Comparison of ENCODE assay signal across 27 cellular contexts in the genomic region with DNA sequence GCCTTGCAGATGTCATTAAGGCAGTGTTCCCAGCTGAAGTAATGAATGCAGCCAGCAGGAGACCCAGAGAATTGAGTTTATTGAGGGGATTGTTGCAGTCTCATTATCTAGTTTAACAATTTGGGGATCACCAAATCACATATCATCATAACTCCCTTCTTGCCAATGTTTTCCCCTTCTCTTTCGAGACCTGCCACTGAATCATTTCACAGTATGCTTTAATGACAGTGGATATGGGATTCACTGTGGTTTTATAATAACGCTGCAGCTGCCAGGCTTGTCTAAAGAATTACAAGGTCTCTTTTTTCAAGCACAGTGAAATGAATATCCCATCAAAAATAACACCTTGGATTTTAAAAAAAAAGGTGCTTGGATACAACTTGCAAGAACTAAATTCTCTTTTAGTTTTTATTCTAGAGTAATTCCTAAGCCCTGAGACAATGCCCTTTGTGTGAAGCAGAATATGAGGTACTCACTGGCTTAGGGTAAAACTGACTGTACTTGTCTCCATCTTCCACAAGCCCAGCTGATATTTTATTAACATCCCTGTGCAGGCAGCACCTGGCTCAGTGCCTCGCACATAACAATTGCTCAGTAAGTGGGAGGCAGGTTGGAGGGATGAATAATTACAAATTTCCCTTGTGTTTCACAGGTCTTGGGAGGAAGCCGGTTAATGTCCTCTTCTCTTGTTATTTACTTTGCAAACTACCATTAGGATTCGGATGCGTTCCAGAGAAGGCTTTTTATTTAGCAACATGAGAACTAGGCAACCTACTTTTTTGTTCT.
DNase-seq lines count a peak whose midpoint lies in the region; TF ChIP-seq lines count a peak whose summit lies in the region.
"Had no signal": no experiment of that assay in that cellular context is flagged by ENCODE, and none has a peak within 500 bp of the region (broad histone marks: within the 10 kb centered on the region; RNA-seq: fewer than 3 reads in every experiment).

No MANE protein-coding gene starts in this region.

- no peaks in the 10 kb centered on the region for H3K27me3 ChIP-seq in dorsolateral prefrontal cortex
- H3K27me3 ChIP-seq in neural progenitor cell: no peaks in the 10 kb centered on the region
- H3K27me3 ChIP-seq: upper lobe of right lung had no signal

- DNase-seq in NCI-H1092 treated with DMSO at 0.1 percent for 48 hours (lab: John Stamatoyannopoulos, UW) (peak; percentile 25), NCI-H1092 (lab: John Stamatoyannopoulos, UW) (no peak), NCI-H2227 (lab: John Stamatoyannopoulos, UW; ENCODE audit: unreplicated experiment) (peak; percentile 56), dorsolateral prefrontal cortex (peak in 5 of 10 donors; percentile 39 to 59 (median 48)), neural progenitor cell (ENCODE audit: low spot score) (no peak), SW 1271 (lab: John Stamatoyannopoulos, UW) (no peak), NCI-H446 (lab: John Stamatoyannopoulos, UW) (no peak), progenitor cell of endocrine pancreas (ENCODE audit: low spot score, unreplicated experiment) (no peak)
- DNase-seq: 8988T; activated CD4-positive, alpha-beta T cell treated with anti-CD3 and anti-CD28 coated beads, Interleukin-2, amount 50 U/mL, for 1 hour; activated naive CD4-positive, alpha-beta T cell treated with anti-CD3 and anti-CD28 coated beads, Interleukin-2, amount 50 U/mL, for 16 hours; AML-193; CD8-positive, alpha-beta T cell; DMS53; GDM1; KBM-7; mesenchymal stem cell; MM.1S; NCI-H2029; NCI-H526; OCI-M1; stimulated activated CD4-positive, alpha-beta T cell treated with anti-CD3 and anti-CD28 coated beads, Interleukin-2, amount 100 ng/mL, for 24 hours; upper lobe of right lung had no signal

- H3K4me2 ChIP-seq in neural progenitor cell: peak overlapping the region; percentile 11
- H3K4me2 ChIP-seq: smooth muscle cell had no signal

- H3K27ac Mint-ChIP-seq in neural progenitor cell (no peak overlapping the region), progenitor cell of endocrine pancreas (no peak overlapping the region)
- H3K27ac Mint-ChIP-seq: CD8-positive, alpha-beta T cell; dendritic cell treated with granulocyte-macrophage colony-stimulating factor and Interleukin-4, amounts not matched to agents 40 ng/mL and 50 ng/mL, for 4 days; T-helper 2 cell treated with Interferon-gamma antibody and Interleukin-4, amounts not matched to agents 5 μg/mL and 100 μg/mL, for 36 hours had no signal

- H3F3A ChIP-seq in neural progenitor cell (ENCODE audit: low read depth): no peaks in the 10 kb centered on the region

- no peaks in the 10 kb centered on the region for H3K9me3 ChIP-seq in neural progenitor cell (ENCODE audit: low read depth)
- H3K9me3 ChIP-seq: upper lobe of right lung had no signal

- H3K9me3 Mint-ChIP-seq in neural progenitor cell (no peaks in the 10 kb centered on the region), progenitor cell of endocrine pancreas (ENCODE audit: low read depth) (no peaks in the 10 kb centered on the region)

- intact Hi-C loops in dorsolateral prefrontal cortex (cut with DNase I): no loop called here

- TF ChIP-seq CTCF in dorsolateral prefrontal cortex (IDR thresholded peaks at IDR 0.05 in 54 of 56, conservative IDR thresholded peaks at IDR 0.05 in 2 of 56; ENCODE audit: low read depth in 1 of 56, partially characterized antibody in 56 of 56): no peak
- TF ChIP-seq CTCF in neural progenitor cell (IDR thresholded peaks at IDR 0.05): no peak
- no peak for TF ChIP-seq CTCF in progenitor cell of endocrine pancreas (IDR thresholded peaks at IDR 0.05; ENCODE audit: unreplicated experiment)

- no peaks in the 10 kb centered on the region for H3K36me3 Mint-ChIP-seq in neural progenitor cell
- no peaks in the 10 kb centered on the region for H3K36me3 Mint-ChIP-seq in progenitor cell of endocrine pancreas (ENCODE audit: insufficient read depth)
- H3K36me3 Mint-ChIP-seq: CD8-positive, alpha-beta T cell had no signal

- peaks cover 4% of the 10 kb centered on the region for H3K27me3 Mint-ChIP-seq in neural progenitor cell (ENCODE audit: insufficient read depth, low read depth)
- no peaks in the 10 kb centered on the region for H3K27me3 Mint-ChIP-seq in progenitor cell of endocrine pancreas
- H3K27me3 Mint-ChIP-seq: dendritic cell treated with granulocyte-macrophage colony-stimulating factor and Interleukin-4, amounts not matched to agents 40 ng/mL and 50 ng/mL, for 4 days had no signal

- H2AFZ ChIP-seq in neural progenitor cell (replicated peaks): peak overlapping the region; percentile 26

- H4K20me1 ChIP-seq in neural progenitor cell (ENCODE audit: low read depth): no peaks in the 10 kb centered on the region

- H3K4me3 Mint-ChIP-seq in neural progenitor cell: no peak overlapping the region
- no peak overlapping the region for H3K4me3 Mint-ChIP-seq in progenitor cell of endocrine pancreas (ENCODE audit: low read depth)
- H3K4me3 Mint-ChIP-seq: CD8-positive, alpha-beta T cell; dendritic cell treated with granulocyte-macrophage colony-stimulating factor and Interleukin-4, amounts not matched to agents 40 ng/mL and 50 ng/mL, for 4 days; T-helper 2 cell treated with Interferon-gamma antibody and Interleukin-4, amounts not matched to agents 5 μg/mL and 100 μg/mL, for 36 hours had no signal

- H3K4me1 Mint-ChIP-seq in neural progenitor cell (no peaks in the 10 kb centered on the region), progenitor cell of endocrine pancreas (ENCODE audit: low read depth) (no peaks in the 10 kb centered on the region)

- H3K79me2 ChIP-seq in neural progenitor cell (ENCODE audit: low read depth): no peaks in the 10 kb centered on the region

- no peak overlapping the region for H3K9ac ChIP-seq in neural progenitor cell

- no peak overlapping the region for H3K4me3 ChIP-seq in dorsolateral prefrontal cortex
- no peak overlapping the region for H3K4me3 ChIP-seq in neural progenitor cell
- H3K4me3 ChIP-seq: smooth muscle cell, upper lobe of right lung had no signal

- peaks cover 10% of the 10 kb centered on the region for H3K4me1 ChIP-seq in neural progenitor cell
- H3K4me1 ChIP-seq: upper lobe of right lung had no signal

- H3K36me3 ChIP-seq in neural progenitor cell: no peaks in the 10 kb centered on the region
- H3K36me3 ChIP-seq: upper lobe of right lung had no signal

- H3K27ac ChIP-seq in dorsolateral prefrontal cortex: peak overlapping the region in 46 of 59 donors; percentile 7 to 85 (median 58)
- peak overlapping the region; percentile 67 for H3K27ac ChIP-seq in neural progenitor cell
- H3K27ac ChIP-seq: upper lobe of right lung, VCaP had no signal

Comparison
In these comparisons a context has a peak if more than half of its experiments do, and no peak if none do; other contexts are left out.
1. DNase-seq: peak in NCI-H1092 treated with DMSO at 0.1 percent for 48 hours (single experiment) and NCI-H2227 (single experiment); none in NCI-H1092 (single experiment), neural progenitor cell (single experiment), SW 1271 (0 of 2), NCI-H446 (0 of 2) and progenitor cell of endocrine pancreas (single experiment).